Comparison of ENCODE assay signal across 1 cellular context in genomic region chr16:57240872-57241271, GRCh38.
TF ChIP-seq lines count a peak whose summit lies in the region.

No MANE protein-coding gene starts in this region.

TF ChIP-seq in HepG2, 621 proteins besides CTCF, POLR2A, EP300 and RAD21:
- no peak for TF ChIP-seq GATAD2A (CRISPR knock-in tag; IDR thresholded peaks at IDR 0.05)
- TF ChIP-seq ZNF552 (CRISPR knock-in tag; IDR thresholded peaks at IDR 0.05; ENCODE audit: borderline replicate concordance) = no peak
- no peak for TF ChIP-seq ZNF460 (CRISPR knock-in tag; IDR thresholded peaks at IDR 0.05; ENCODE audit: borderline replicate concordance)
- no peak for TF ChIP-seq CEBPB (IDR thresholded peaks at IDR 0.05; ENCODE audit: borderline replicate concordance, low read depth, low read length)
- TF ChIP-seq ZNF451 (CRISPR knock-in tag; IDR thresholded peaks at IDR 0.05) = no peak
- TF ChIP-seq ZNF280D (CRISPR knock-in tag; IDR thresholded peaks at IDR 0.05) = no peak
- no peak for TF ChIP-seq ZBTB14 (CRISPR knock-in tag; IDR thresholded peaks at IDR 0.05)
- TF ChIP-seq POLR2G (IDR thresholded peaks at IDR 0.05; ENCODE audit: low read depth, low read length) = peak; percentile 47; the same call in 1 of the 2 replicates
- no peak for TF ChIP-seq ZNF468 (CRISPR knock-in tag; IDR thresholded peaks at IDR 0.05)
- peak; percentile 78; the same call in 1 of the 2 replicates for TF ChIP-seq POLR2AphosphoS2 (IDR thresholded peaks at IDR 0.05; ENCODE audit: low read depth, low read length)
TF ChIP-seq in HepG2: peak in this region for 2.
